ENCODE assay signal across 9 cellular contexts in genomic region chr2:85648619-85649018, GRCh38. TPM values are rescaled to one million over a fixed set of nuclear protein-coding genes. Genes with fewer than 3 reads are reported as not detected.
A peak's percentile ranks its signal among the peaks of the same experiment; 100 is the strongest.
DNase-seq lines count a peak whose midpoint lies in the region; FAIRE-seq and TF ChIP-seq lines count a peak whose summit lies in the region.
"Had no signal": no experiment of that assay in that cellular context is flagged by ENCODE, and none has a peak within 500 bp of the region (broad histone marks: within the 10 kb centered on the region; RNA-seq: fewer than 3 reads in every experiment).

No MANE protein-coding gene starts in this region.

- CTCF ChIA-PET in activated CD4-positive, alpha-beta memory T cell treated with anti-CD3 and anti-CD28 coated beads, Interleukin-2, amount 10 ng/mL, durations not matched to agents 7 days and 5 days (lab: Charles Lee) = interaction anchor here (0.6 to 8.0 kb wide), 13 partner anchors 8 to 227 kb away, joined by 3 to 83 read pairs (median 4); partner anchors contain the start of gene MAT2A
- CTCF ChIA-PET in activated CD4-positive, alpha-beta memory T cell treated with anti-CD3 and anti-CD28 coated beads for 36 hours (lab: Charles Lee) = interaction anchor here (1.1 to 4.5 kb wide), 3 partner anchors 11 to 28 kb away, joined by 3 to 35 read pairs (median 3); no protein-coding TSS in a partner anchor

- peak; percentile 34 for DNase-seq in activated CD4-positive, alpha-beta memory T cell treated with anti-CD3 and anti-CD28 coated beads, Interleukin-2, amount 10 ng/mL, durations not matched to agents 7 days and 5 days
- DNase-seq in activated CD4-positive, alpha-beta memory T cell treated with anti-CD3 and anti-CD28 coated beads for 36 hours = no peak
- peak; percentile 52 for DNase-seq in MG63
- no peak for DNase-seq in bronchial epithelial cell (ENCODE audit: low read depth)
- DNase-seq in non-pigmented ciliary epithelial cell (ENCODE audit: low read depth) = peak; percentile 27
- no peak for DNase-seq in stimulated activated naive CD4-positive, alpha-beta T cell (lab: John Stamatoyannopoulos, UW)
- DNase-seq in NCI-H226 = no peak
- no peak for DNase-seq in NCI-H774 (lab: John Stamatoyannopoulos, UW)
- DNase-seq: activated naive CD8-positive, alpha-beta T cell treated with anti-CD3 and anti-CD28 coated beads, Interleukin-2, amount 10 ng/mL, durations not matched to agents 7 days and 5 days had no signal

- H3K9me3 ChIP-seq in MG63 = no peaks in the 10 kb centered on the region

- H3K4me1 Mint-ChIP-seq in activated CD4-positive, alpha-beta memory T cell treated with anti-CD3 and anti-CD28 coated beads, Interleukin-2, amount 10 ng/mL, durations not matched to agents 7 days and 5 days = peaks cover 6% of the 10 kb centered on the region
- H3K4me1 Mint-ChIP-seq in activated CD4-positive, alpha-beta memory T cell treated with anti-CD3 and anti-CD28 coated beads for 36 hours (ENCODE audit: low read depth) = peaks cover 2% of the 10 kb centered on the region

- H3K36me3 Mint-ChIP-seq in activated CD4-positive, alpha-beta memory T cell treated with anti-CD3 and anti-CD28 coated beads, Interleukin-2, amount 10 ng/mL, durations not matched to agents 7 days and 5 days (ENCODE audit: low read depth) = peaks cover 66% of the 10 kb centered on the region
- H3K36me3 Mint-ChIP-seq in activated CD4-positive, alpha-beta memory T cell treated with anti-CD3 and anti-CD28 coated beads for 36 hours = peaks cover 52% of the 10 kb centered on the region

- H3K27me3 Mint-ChIP-seq in activated CD4-positive, alpha-beta memory T cell treated with anti-CD3 and anti-CD28 coated beads, Interleukin-2, amount 10 ng/mL, durations not matched to agents 7 days and 5 days = no peaks in the 10 kb centered on the region
- H3K27me3 Mint-ChIP-seq in activated CD4-positive, alpha-beta memory T cell treated with anti-CD3 and anti-CD28 coated beads for 36 hours = no peaks in the 10 kb centered on the region
- H3K27me3 Mint-ChIP-seq: activated naive CD8-positive, alpha-beta T cell treated with anti-CD3 and anti-CD28 coated beads, Interleukin-2, amount 10 ng/mL, durations not matched to agents 7 days and 5 days had no signal

- H3K27ac Mint-ChIP-seq in activated CD4-positive, alpha-beta memory T cell treated with anti-CD3 and anti-CD28 coated beads, Interleukin-2, amount 10 ng/mL, durations not matched to agents 7 days and 5 days = peak overlapping the region; percentile 34
- no peak overlapping the region for H3K27ac Mint-ChIP-seq in activated CD4-positive, alpha-beta memory T cell treated with anti-CD3 and anti-CD28 coated beads for 36 hours

- intact Hi-C loops in activated CD4-positive, alpha-beta memory T cell treated with anti-CD3 and anti-CD28 coated beads for 36 hours (cut with micrococcal nuclease) = no loop called here

- POLR2A ChIA-PET in activated CD4-positive, alpha-beta memory T cell treated with anti-CD3 and anti-CD28 coated beads, Interleukin-2, amount 10 ng/mL, durations not matched to agents 7 days and 5 days (lab: Charles Lee) = interaction anchor here (0.6 kb wide), 1 partner anchor 18 kb away, joined by 3 read pairs; no protein-coding TSS in a partner anchor
- POLR2A ChIA-PET in activated CD4-positive, alpha-beta memory T cell treated with anti-CD3 and anti-CD28 coated beads for 36 hours (lab: Charles Lee) = no interaction called here

- no peaks in the 10 kb centered on the region for H3K9me3 Mint-ChIP-seq in activated CD4-positive, alpha-beta memory T cell treated with anti-CD3 and anti-CD28 coated beads, Interleukin-2, amount 10 ng/mL, durations not matched to agents 7 days and 5 days
- no peaks in the 10 kb centered on the region for H3K9me3 Mint-ChIP-seq in activated CD4-positive, alpha-beta memory T cell treated with anti-CD3 and anti-CD28 coated beads for 36 hours
- H3K9me3 Mint-ChIP-seq: activated naive CD8-positive, alpha-beta T cell treated with anti-CD3 and anti-CD28 coated beads, Interleukin-2, amount 10 ng/mL, durations not matched to agents 7 days and 5 days had no signal

- no peak overlapping the region for H3K4me3 ChIP-seq in MG63
- no peak overlapping the region for H3K4me3 ChIP-seq in bronchial epithelial cell (ENCODE audit: low read depth, low read length)

- no peaks in the 10 kb centered on the region for H3K27me3 ChIP-seq in MG63
- no peaks in the 10 kb centered on the region for H3K27me3 ChIP-seq in bronchial epithelial cell (ENCODE audit: control insufficient read depth, insufficient read depth, low read length)

- no peak for FAIRE-seq in bronchial epithelial cell (lab: Jason Lieb, UNC)

- H3K4me3 Mint-ChIP-seq in activated CD4-positive, alpha-beta memory T cell treated with anti-CD3 and anti-CD28 coated beads, Interleukin-2, amount 10 ng/mL, durations not matched to agents 7 days and 5 days = no peak overlapping the region
- no peak overlapping the region for H3K4me3 Mint-ChIP-seq in activated CD4-positive, alpha-beta memory T cell treated with anti-CD3 and anti-CD28 coated beads for 36 hours
- H3K4me3 Mint-ChIP-seq: activated naive CD8-positive, alpha-beta T cell treated with anti-CD3 and anti-CD28 coated beads, Interleukin-2, amount 10 ng/mL, durations not matched to agents 7 days and 5 days had no signal

- H3K36me3 ChIP-seq in MG63 (peaks cover 84% of the 10 kb centered on the region), bronchial epithelial cell (ENCODE audit: control insufficient read depth, insufficient read depth, low read length) (peaks cover 25% of the 10 kb centered on the region)

- TF ChIP-seq CTCF in bronchial epithelial cell (IDR thresholded peaks at IDR 0.05; ENCODE audit: insufficient read depth, low read length, severe bottlenecking) = peak; percentile 48

RNA-seq across cellular contexts. Expression of gene SFTPB, which starts 19.4 kb away (rescaled TPM):
- not detected for total RNA-seq in activated CD4-positive, alpha-beta memory T cell treated with anti-CD3 and anti-CD28 coated beads, Interleukin-2, amount 10 ng/mL, durations not matched to agents 7 days and 5 days
- not detected for total RNA-seq in activated CD4-positive, alpha-beta memory T cell treated with anti-CD3 and anti-CD28 coated beads for 36 hours
- 0.16 TPM in 1 of 2 replicates, not detected in the other for total RNA-seq in MG63 (2014; rRNA removed; shearing (Covaris generic); ENCODE audit: low replicate concordance)
- total RNA-seq in bronchial epithelial cell = not detected in 2 replicates
- total RNA-seq: activated naive CD8-positive, alpha-beta T cell treated with anti-CD3 and anti-CD28 coated beads, Interleukin-2, amount 10 ng/mL, durations not matched to agents 7 days and 5 days had no signal

RNA-seq across cellular contexts. Expression of gene USP39, which starts 32.6 kb away (rescaled TPM):
- 10 to 100 TPM; 69.1 to 71.2 TPM for total RNA-seq in activated CD4-positive, alpha-beta memory T cell treated with anti-CD3 and anti-CD28 coated beads, Interleukin-2, amount 10 ng/mL, durations not matched to agents 7 days and 5 days
- total RNA-seq in activated CD4-positive, alpha-beta memory T cell treated with anti-CD3 and anti-CD28 coated beads for 36 hours = 10 to 100 TPM; 83.2 to 83.4 TPM
- 86.8 and 313 TPM in 2 replicates for total RNA-seq in MG63 (2014; rRNA removed; shearing (Covaris generic); ENCODE audit: low replicate concordance)
- total RNA-seq in bronchial epithelial cell = 26.8 and 32.4 TPM in 2 replicates

RNA-seq across cellular contexts. Expression of gene C2orf68, which starts 36.8 kb away (rescaled TPM):
- total RNA-seq in activated CD4-positive, alpha-beta memory T cell treated with anti-CD3 and anti-CD28 coated beads, Interleukin-2, amount 10 ng/mL, durations not matched to agents 7 days and 5 days = 10 to 100 TPM; 48.8 to 50.9 TPM
- 10 to 100 TPM; 36.3 to 39.1 TPM for total RNA-seq in activated CD4-positive, alpha-beta memory T cell treated with anti-CD3 and anti-CD28 coated beads for 36 hours
- total RNA-seq in MG63 (2014; rRNA removed; shearing (Covaris generic); ENCODE audit: low replicate concordance) = 16.2 and 17.3 TPM in 2 replicates
- 9.5 and 18.8 TPM in 2 replicates for total RNA-seq in bronchial epithelial cell

RNA-seq across cellular contexts. Expression of gene GNLY, which starts 45.5 kb away (rescaled TPM):
- 100 to 1,000 TPM; 569 to 599 TPM for total RNA-seq in activated CD4-positive, alpha-beta memory T cell treated with anti-CD3 and anti-CD28 coated beads, Interleukin-2, amount 10 ng/mL, durations not matched to agents 7 days and 5 days
- 10 to 100 TPM; 21.5 to 22.8 TPM for total RNA-seq in activated CD4-positive, alpha-beta memory T cell treated with anti-CD3 and anti-CD28 coated beads for 36 hours
- total RNA-seq in MG63 (2014; rRNA removed; shearing (Covaris generic); ENCODE audit: low replicate concordance) = not detected in 2 replicates
- total RNA-seq in bronchial epithelial cell = not detected in 2 replicates

RNA-seq across cellular contexts. Expression of gene TMEM150A, which starts 46.1 kb away (rescaled TPM):
- 1 to 10 TPM; 1.3 to 2.0 TPM for total RNA-seq in activated CD4-positive, alpha-beta memory T cell treated with anti-CD3 and anti-CD28 coated beads, Interleukin-2, amount 10 ng/mL, durations not matched to agents 7 days and 5 days
- 1 to 10 TPM; 1.2 to 1.6 TPM for total RNA-seq in activated CD4-positive, alpha-beta memory T cell treated with anti-CD3 and anti-CD28 coated beads for 36 hours
- total RNA-seq in MG63 (2014; rRNA removed; shearing (Covaris generic); ENCODE audit: low replicate concordance) = 3.9 and 6.8 TPM in 2 replicates
- 8.3 and 9.2 TPM in 2 replicates for total RNA-seq in bronchial epithelial cell

Comparison
In these comparisons a context has a peak if more than half of its experiments do, and no peak if none do; other contexts are left out.
1. DNase-seq: peak in activated CD4-positive, alpha-beta memory T cell treated with anti-CD3 and anti-CD28 coated beads, Interleukin-2, amount 10 ng/mL, durations not matched to agents 7 days and 5 days (single experiment), MG63 (single experiment) and non-pigmented ciliary epithelial cell (single experiment); none in activated CD4-positive, alpha-beta memory T cell treated with anti-CD3 and anti-CD28 coated beads for 36 hours (single experiment), bronchial epithelial cell (single experiment), stimulated activated naive CD4-positive, alpha-beta T cell (0 of 6), NCI-H226 (single experiment) and NCI-H774 (single experiment).